ENCODE assay signal across 2 cellular contexts in the genomic region with DNA sequence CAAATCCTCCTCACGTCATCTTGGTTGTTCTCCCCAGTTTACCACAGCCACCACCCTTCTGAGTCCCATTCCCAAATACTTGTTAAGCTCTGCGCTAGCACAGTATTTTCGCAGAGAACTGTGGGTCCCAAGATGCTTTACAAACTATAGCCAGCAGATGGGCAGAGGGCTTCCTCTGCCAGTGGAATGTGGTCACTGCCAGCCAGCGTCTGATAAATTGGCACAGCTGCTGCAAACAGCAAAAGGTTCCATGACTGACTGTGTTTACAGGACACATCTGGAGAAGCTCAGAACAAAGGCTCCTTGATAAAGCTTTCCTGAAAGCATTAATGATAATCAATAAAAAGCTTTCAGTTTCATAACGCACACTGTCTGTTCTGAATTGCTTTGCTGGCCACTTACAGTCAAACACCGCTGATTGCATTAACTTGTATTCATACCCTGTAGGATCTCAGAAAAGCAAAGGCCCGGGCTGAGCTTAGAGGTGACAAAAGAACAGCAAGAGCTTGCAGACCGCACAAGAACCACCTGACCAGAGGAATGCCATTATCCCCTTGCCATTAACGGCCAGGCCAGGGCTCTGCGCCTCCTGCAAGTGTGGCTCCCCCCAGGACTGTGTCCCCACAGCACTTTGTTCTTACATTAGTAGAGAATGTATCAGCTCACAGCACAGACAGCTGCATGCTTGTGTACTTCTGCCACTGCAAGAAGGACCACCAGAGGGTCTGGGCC.
A peak's percentile ranks its signal among the peaks of the same experiment; 100 is the strongest.
TF ChIP-seq lines count a peak whose summit lies in the region.

No MANE protein-coding gene starts in this region.

TF ChIP-seq in SK-N-SH treated with all-trans-retinoic acid at 6 μM for 48 hours, 23 proteins besides CTCF, POLR2A, EP300 and RAD21 (continued from another document):
- TF ChIP-seq, protein P1, sequence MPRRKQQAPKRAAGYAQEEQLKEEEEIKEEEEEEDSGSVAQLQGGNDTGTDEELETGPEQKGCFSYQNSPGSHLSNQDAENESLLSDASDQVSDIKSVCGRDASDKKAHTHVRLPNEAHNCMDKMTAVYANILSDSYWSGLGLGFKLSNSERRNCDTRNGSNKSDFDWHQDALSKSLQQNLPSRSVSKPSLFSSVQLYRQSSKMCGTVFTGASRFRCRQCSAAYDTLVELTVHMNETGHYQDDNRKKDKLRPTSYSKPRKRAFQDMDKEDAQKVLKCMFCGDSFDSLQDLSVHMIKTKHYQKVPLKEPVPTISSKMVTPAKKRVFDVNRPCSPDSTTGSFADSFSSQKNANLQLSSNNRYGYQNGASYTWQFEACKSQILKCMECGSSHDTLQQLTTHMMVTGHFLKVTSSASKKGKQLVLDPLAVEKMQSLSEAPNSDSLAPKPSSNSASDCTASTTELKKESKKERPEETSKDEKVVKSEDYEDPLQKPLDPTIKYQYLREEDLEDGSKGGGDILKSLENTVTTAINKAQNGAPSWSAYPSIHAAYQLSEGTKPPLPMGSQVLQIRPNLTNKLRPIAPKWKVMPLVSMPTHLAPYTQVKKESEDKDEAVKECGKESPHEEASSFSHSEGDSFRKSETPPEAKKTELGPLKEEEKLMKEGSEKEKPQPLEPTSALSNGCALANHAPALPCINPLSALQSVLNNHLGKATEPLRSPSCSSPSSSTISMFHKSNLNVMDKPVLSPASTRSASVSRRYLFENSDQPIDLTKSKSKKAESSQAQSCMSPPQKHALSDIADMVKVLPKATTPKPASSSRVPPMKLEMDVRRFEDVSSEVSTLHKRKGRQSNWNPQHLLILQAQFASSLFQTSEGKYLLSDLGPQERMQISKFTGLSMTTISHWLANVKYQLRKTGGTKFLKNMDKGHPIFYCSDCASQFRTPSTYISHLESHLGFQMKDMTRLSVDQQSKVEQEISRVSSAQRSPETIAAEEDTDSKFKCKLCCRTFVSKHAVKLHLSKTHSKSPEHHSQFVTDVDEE (CRISPR knock-in tag; IDR thresholded peaks at IDR 0.05): 0 out of 2 replicates have a peak, but pooled peaks have one; percentile 16
- TF ChIP-seq OSR1 (CRISPR knock-in tag; IDR thresholded peaks at IDR 0.05) (no peak), POU6F1 (CRISPR knock-in tag; IDR thresholded peaks at IDR 0.05; ENCODE audit: borderline replicate concordance, low read depth) (no peak)

TF ChIP-seq in neural cell, 6 proteins besides CTCF, POLR2A, EP300 and RAD21 (continued from another document):
- no peak for TF ChIP-seq EZH2 (IDR thresholded peaks at IDR 0.05; ENCODE audit: borderline replicate concordance, insufficient read depth, low read length, poor library complexity, severe bottlenecking)
- TF ChIP-seq POLR2AphosphoS5 (IDR thresholded peaks at IDR 0.05): peak; percentile 5
